In the genomic region with DNA sequence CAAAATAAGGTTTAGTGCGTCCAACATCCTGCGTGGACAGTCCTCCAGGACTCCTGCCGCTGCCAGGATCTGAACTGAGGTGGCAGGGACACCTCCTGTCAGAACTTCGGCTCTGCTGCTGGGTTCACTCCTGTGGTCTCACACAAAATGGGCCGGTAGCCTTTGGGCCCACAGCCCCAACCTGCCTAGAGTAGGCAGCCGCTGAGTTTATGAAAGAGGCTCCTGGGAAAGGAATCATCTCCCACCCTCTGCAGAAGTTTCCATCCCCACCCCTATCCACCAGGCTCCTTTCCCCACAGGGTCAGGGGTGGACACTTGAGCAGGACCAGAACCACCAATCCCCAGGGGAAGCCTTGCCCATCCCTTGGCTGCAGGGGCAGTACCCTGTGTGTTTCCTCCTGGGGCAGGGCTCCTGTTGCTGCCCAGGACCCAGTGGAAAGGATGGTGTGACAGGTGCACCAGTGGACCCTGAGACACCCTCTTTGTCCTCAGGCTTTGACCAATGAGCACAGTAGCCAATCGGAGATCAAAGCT, we compare ENCODE assay signal across 11 cellular contexts. TPM values are rescaled to one million over a fixed set of nuclear protein-coding genes. Genes with fewer than 3 reads are reported as not detected.
DNase-seq lines count a peak whose midpoint lies in the region; ATAC-seq, FAIRE-seq and TF ChIP-seq lines count a peak whose summit lies in the region.
"Had no signal": no experiment of that assay in that cellular context is flagged by ENCODE, and none has a peak within 500 bp of the region (broad histone marks: within the 10 kb centered on the region; RNA-seq: fewer than 3 reads in every experiment).

No MANE protein-coding gene starts in this region.

- no peak overlapping the region for H2AFZ ChIP-seq in DND-41 (ENCODE audit: low read depth, low read length)

- H3K27me3 ChIP-seq in DND-41 (ENCODE audit: insufficient read depth, low read length, poor library complexity) (no peaks in the 10 kb centered on the region), iPS-15b (ENCODE audit: control insufficient read depth, insufficient read depth, low read length) (no peaks in the 10 kb centered on the region), gastrocnemius medialis (peaks cover 9 to 28% (median 23%) of the 10 kb centered on the region in 3 donors), pancreas (peaks cover 0 to 5% (median 0%) of the 10 kb centered on the region in 4 donors)

- DNase-seq in DND-41 (no peak), gastrocnemius medialis (no peak), pancreas (no peak)
- DNase-seq: activated CD4-positive, alpha-beta T cell treated with anti-CD3 and anti-CD28 coated beads, Interleukin-2, amount 10 ng/mL, durations not matched to agents 7 days and 5 days; amniotic stem cell; NCI-H748 treated with DMSO at 0.1 percent for 48 hours had no signal

- intact Hi-C loops in gastrocnemius medialis (cut with DNase I; ENCODE audit: low total_unique reads) = no loop called here
- intact Hi-C loops in pancreas (cut with DNase I) = no loop called here

- in situ Hi-C loops in gastrocnemius medialis (cut with MboI; ENCODE audit: low sequenced_read_pairs in 4 of 4) = no loop called here

- WGBS in pancreas, 2 donors = 35 to 40% methylated on average over 7 of the region's 7 CpGs

- H3K4me1 ChIP-seq in DND-41 (ENCODE audit: insufficient read depth, low read length) (peaks cover 25% of the 10 kb centered on the region), iPS-15b (ENCODE audit: control insufficient read depth, insufficient read depth, low read length) (peaks cover 22% of the 10 kb centered on the region), gastrocnemius medialis (peaks cover 35 to 51% of the 10 kb centered on the region in 2 donors), pancreas (peaks cover 0 to 11% (median 0%) of the 10 kb centered on the region in 3 donors)

- peak; percentile 33; the same call in 1 of the 2 replicates for TF ChIP-seq POLR2A in Raji (IDR thresholded peaks at IDR 0.05; ENCODE audit: insufficient read depth, low read depth, low read length)
- no peak for TF ChIP-seq POLR2A in gastrocnemius medialis (IDR thresholded peaks at IDR 0.05)

- H3K4me2 ChIP-seq in DND-41 (ENCODE audit: insufficient read depth, low read length) = no peak overlapping the region

- H3K9ac ChIP-seq in DND-41 (ENCODE audit: low read depth, low read length) = 0 out of 2 replicates have a peak overlapping the region, but pooled peaks have one; percentile 15
- peak overlapping the region; percentile 65 for H3K9ac ChIP-seq in iPS-15b (ENCODE audit: low read depth, low read length)

- H3K4me3 ChIP-seq in DND-41 (ENCODE audit: low read depth in 1 of 2, low read length in 2 of 2) (no peak overlapping the region), iPS-15b (ENCODE audit: low read depth, low read length) (no peak overlapping the region), gastrocnemius medialis (no peak overlapping the region), pancreas (no peak overlapping the region)

- H3K36me3 ChIP-seq in DND-41 (ENCODE audit: insufficient read depth, low read length) (peaks cover 21% of the 10 kb centered on the region), iPS-15b (ENCODE audit: control insufficient read depth, insufficient read depth, low read length) (peaks cover 16% of the 10 kb centered on the region), gastrocnemius medialis (no peaks in the 10 kb centered on the region), pancreas (peaks cover 0 to 5% (median 0%) of the 10 kb centered on the region in 3 donors)

- H3K79me2 ChIP-seq in DND-41 (ENCODE audit: insufficient read depth, low read length) = peaks cover 10% of the 10 kb centered on the region

- no peak for TF ChIP-seq CTCF in DND-41 (IDR thresholded peaks at IDR 0.05; ENCODE audit: borderline replicate concordance, extremely low read depth, low read length, poor library complexity, severe bottlenecking)
- no peak for TF ChIP-seq CTCF in gastrocnemius medialis (IDR thresholded peaks at IDR 0.05 in 4 of 5, conservative IDR thresholded peaks at IDR 0.05 in 1 of 5)
- TF ChIP-seq CTCF in pancreas (IDR thresholded peaks at IDR 0.05) = no peak

- peaks cover 14% of the 10 kb centered on the region for H4K20me1 ChIP-seq in DND-41 (ENCODE audit: insufficient read depth, low read length)

- 0 out of 3 replicates have a peak, but pooled peaks have one; percentile 1 for ATAC-seq in DND-41 (ENCODE audit: insufficient read depth, low read depth)
- ATAC-seq in gastrocnemius medialis = no peak
- no peak for ATAC-seq in GM19324 (IDR thresholded peaks at IDR 0.05; ENCODE audit: low FRiP score, unreplicated experiment)
- ATAC-seq in GM21447 (IDR thresholded peaks at IDR 0.05; ENCODE audit: unreplicated experiment) = no peak
- no peak for ATAC-seq in pancreas
- no peak for ATAC-seq in HG03135 (IDR thresholded peaks at IDR 0.05; ENCODE audit: unreplicated experiment)

- no peaks in the 10 kb centered on the region for H3K9me3 ChIP-seq in DND-41 (ENCODE audit: insufficient read depth, low read length, severe bottlenecking)
- H3K9me3 ChIP-seq in iPS-15b (ENCODE audit: control insufficient read depth, insufficient read depth, low read length) = no peaks in the 10 kb centered on the region
- H3K9me3 ChIP-seq in gastrocnemius medialis = no peaks in the 10 kb centered on the region
- H3K9me3 ChIP-seq in pancreas = no peaks in the 10 kb centered on the region

- H3K27ac ChIP-seq in DND-41 (ENCODE audit: low read length) (no peak overlapping the region; the same call in 1 of the 2 replicates), gastrocnemius medialis (peak overlapping the region; percentile 13 to 61 (median 48)), pancreas (no peak overlapping the region)

- FAIRE-seq in pancreas (lab: Jason Lieb, UNC) = no peak

RNA-seq across cellular contexts. Expression of a gene that starts 2.1 kb away (rescaled TPM):
- total RNA-seq in gastrocnemius medialis (not detected), pancreas (not detected)
- polyA plus RNA-seq in pancreas = under 1 TPM; 0.12 to 0.53 TPM
- total RNA-seq: activated CD4-positive, alpha-beta T cell treated with anti-CD3 and anti-CD28 coated beads, Interleukin-2, amount 10 ng/mL, durations not matched to agents 7 days and 5 days had no signal

RNA-seq across cellular contexts. Expression of a gene that starts 5.8 kb away (rescaled TPM):
- 10 to 100 TPM; 57.7 to 92.4 (median 59.8) TPM for total RNA-seq in gastrocnemius medialis
- total RNA-seq in pancreas = 10 to 100 TPM; 16.3 to 35.0 (median 22.3) TPM
- 10 to 100 TPM; 33.8 to 47.3 TPM for polyA plus RNA-seq in pancreas

RNA-seq across cellular contexts. Expression of a gene that starts 28.2 kb away (rescaled TPM):
- total RNA-seq in gastrocnemius medialis (1 to 10 TPM; 4.3 to 7.1 (median 5.6) TPM), pancreas (1 to 10 TPM; 2.2 to 7.4 (median 3.0) TPM)
- polyA plus RNA-seq in pancreas = 1 to 10 TPM; 2.8 to 3.6 TPM
- total RNA-seq: activated CD4-positive, alpha-beta T cell treated with anti-CD3 and anti-CD28 coated beads, Interleukin-2, amount 10 ng/mL, durations not matched to agents 7 days and 5 days had no signal

RNA-seq across cellular contexts. Expression of a gene that starts 35.7 kb away (rescaled TPM):
- total RNA-seq in gastrocnemius medialis = 10 to 100 TPM; 18.5 to 26.4 (median 22.5) TPM
- total RNA-seq in pancreas = 10 to 100 TPM; 25.0 to 31.5 (median 29.2) TPM
- 10 to 100 TPM; 20.1 to 23.3 TPM for polyA plus RNA-seq in pancreas

Comparison
In these comparisons a context has a peak if more than half of its experiments do, and no peak if none do; other contexts are left out.
1. H3K27ac ChIP-seq: peak in gastrocnemius medialis (4 of 4); none in DND-41 (single experiment) and pancreas (0 of 4).